ENCODE assay signal across 8 cellular contexts in the genomic region with DNA sequence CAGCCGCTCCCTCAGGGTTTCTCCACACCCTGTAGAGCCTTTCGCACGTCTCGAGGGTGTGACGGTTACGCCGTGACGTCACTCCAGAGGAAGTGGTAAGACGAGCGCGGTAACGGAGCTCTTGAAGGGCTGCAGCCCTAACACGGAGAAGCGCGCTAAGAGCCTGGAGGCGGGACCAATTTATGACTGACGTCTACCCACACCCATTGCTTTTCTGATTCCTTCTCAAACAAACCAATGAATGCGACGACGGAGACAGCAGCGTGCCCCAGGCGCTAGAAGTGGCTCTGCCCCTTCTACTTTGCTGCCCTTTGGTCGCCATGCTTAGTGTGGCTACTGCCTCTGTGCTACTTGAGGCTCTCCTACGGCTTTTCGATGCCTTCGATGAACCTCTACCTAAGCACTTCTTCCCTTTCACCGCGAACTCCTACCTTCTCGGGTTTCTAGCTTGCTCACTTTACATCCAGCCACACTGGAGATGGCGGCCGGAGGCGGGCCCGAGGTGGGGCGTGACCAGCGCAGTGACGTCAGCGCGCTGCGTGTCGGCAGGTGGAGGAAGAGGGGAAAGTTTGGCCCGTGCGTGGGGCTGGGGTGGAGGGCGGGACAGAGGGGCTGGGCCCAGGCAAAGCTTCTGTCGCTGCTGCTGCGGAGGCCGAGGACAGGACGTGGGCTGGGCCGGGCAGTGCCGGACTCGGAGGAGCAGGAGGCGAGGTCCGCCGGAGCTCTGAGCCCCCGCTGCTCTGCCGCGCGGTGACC. TPM values are rescaled to one million over a fixed set of nuclear protein-coding genes. Genes with fewer than 3 reads are reported as not detected.
DNase-seq lines count a peak whose midpoint lies in the region; ATAC-seq, FAIRE-seq and TF ChIP-seq lines count a peak whose summit lies in the region.

TSS of gene OXSR1 (plus strand) at position 572 of the 756 bp plus-strand sequence. CDS start 340 bp downstream, outside the sequence.

- peak within 1 kb of the TSS; percentile 100 for H3K56ac ChIP-seq in IMR-90 (ENCODE audit: extremely low read depth, insufficient read depth, low read length)

- WGBS in IMR-90 (ENCODE audit: extremely low coverage in 2 of 2, insufficient read length in 1 of 2), 2 experiments = 0% methylated on average over 19 of the region's 57 CpGs; no CpG with 5 or more reads in 1 of the 2 experiments

- no peaks in the 10 kb centered on the region for H3K36me3 ChIP-seq in IMR-90 (ENCODE audit: control insufficient read depth, insufficient read depth, low read length)
- no peaks in the 10 kb centered on the region for H3K36me3 ChIP-seq in endothelial cell of umbilical vein (ENCODE audit: control insufficient read depth in 2 of 2, extremely low read depth in 1 of 2, insufficient read depth in 2 of 2, low read length in 2 of 2)

- H3K4me3 ChIP-seq in IMR-90 (ENCODE audit: insufficient read depth, low read depth, low read length) (peak within 1 kb of the TSS; percentile 57), endothelial cell of umbilical vein (replicated peaks in 1 of 3; ENCODE audit: insufficient read depth in 1 of 3, low read depth in 1 of 3, low read length in 3 of 3) (peak within 1 kb of the TSS; percentile 62 to 88 (median 86))

- H3K9me1 ChIP-seq in IMR-90 (ENCODE audit: insufficient read depth, low read length) = 0 out of 2 replicates have a peak, but pooled peaks cover 2% of the 10 kb centered on the region
- H3K9me1 ChIP-seq in endothelial cell of umbilical vein (replicated peaks; ENCODE audit: control insufficient read depth, extremely low read depth, insufficient read depth, low read length) = no peaks in the 10 kb centered on the region

- H3K27me3 ChIP-seq in IMR-90 (ENCODE audit: control insufficient read depth, insufficient read depth, low read length) = no peaks in the 10 kb centered on the region
- H3K27me3 ChIP-seq in endothelial cell of umbilical vein (ENCODE audit: control insufficient read depth in 2 of 2, insufficient read depth in 2 of 2, low read length in 2 of 2) = no peaks in the 10 kb centered on the region

- peak within 1 kb of the TSS; percentile 98 for H2AK9ac ChIP-seq in IMR-90 (replicated peaks; ENCODE audit: low read depth, low read length, poor library complexity)

- ATAC-seq in GM21526 (IDR thresholded peaks at IDR 0.05; ENCODE audit: low FRiP score, unreplicated experiment) = peak; percentile 92
- ATAC-seq in IMR-90 (ENCODE audit: low read depth) = peak; percentile 91

- dilution Hi-C loops in IMR-90 (cut with HindIII; ENCODE audit: low sequenced_read_pairs, unreplicated experiment) (no loop called here), endothelial cell of umbilical vein (cut with MboI; ENCODE audit: extremely low pct_ligation_motif_present, low sequenced_read_pairs) (no loop called here)

- peak within 1 kb of the TSS; percentile 98 for H3K27ac ChIP-seq in IMR-90 (ENCODE audit: insufficient read depth, low read length)
- peak within 1 kb of the TSS; percentile 81 for H3K27ac ChIP-seq in endothelial cell of umbilical vein (ENCODE audit: insufficient read depth, low read depth, low read length)

- CTCF ChIA-PET in IMR-90 (lab: Yijun Ruan, JAX) = interaction anchor here (0.5 to 1.2 kb wide), 4 partner anchors 9 to 103 kb away, joined by 3 to 4 read pairs (median 3); no protein-coding TSS in a partner anchor
- CTCF ChIA-PET in endothelial cell of umbilical vein (lab: Charles Lee) = interaction anchor here (0.8 to 5.7 kb wide), 14 partner anchors 12 to 490 kb away, joined by 3 to 43 read pairs (median 4); partner anchors contain the start of genes ACAA1, EXOG, MYD88 and XYLB

- BruUV-seq in IMR-90 (replicated peaks; lab: Mats Ljungman, UMichigan) (no TSS peak), endothelial cell of umbilical vein (replicated peaks; lab: Mats Ljungman, UMichigan) (no TSS peak)

- H3K9ac ChIP-seq in IMR-90 (ENCODE audit: low read depth, low read length) (peak within 1 kb of the TSS; percentile 97), endothelial cell of umbilical vein (replicated peaks; ENCODE audit: extremely low read depth, insufficient read depth, low read length) (peak within 1 kb of the TSS; percentile 74)

- in situ Hi-C loops in IMR-90 (cut with MboI; ENCODE audit: low sequenced_read_pairs) = no loop called here

- intact Hi-C loops in IMR-90 (cut with micrococcal nuclease) (no loop called here), endothelial cell of umbilical vein (cut with micrococcal nuclease) (loop anchor here (1.0 kb wide), 2 partner anchors 28 to 181 kb away; partner anchors contain the start of genes ACAA1 and XYLB)

- FAIRE-seq in D721Med (lab: Jason Lieb, UNC) (peak; percentile 29), endothelial cell of umbilical vein (lab: Jason Lieb, UNC) (peak; percentile 98)

- no peaks in the 10 kb centered on the region for H3K9me3 ChIP-seq in IMR-90 (ENCODE audit: control insufficient read depth, insufficient read depth, low read length)
- H3K9me3 ChIP-seq in endothelial cell of umbilical vein (replicated peaks; ENCODE audit: control insufficient read depth, insufficient read depth, low read length) = no peaks in the 10 kb centered on the region

- no peak; the same call in 1 of the 2 replicates for TF ChIP-seq RAD21 in IMR-90 (IDR thresholded peaks at IDR 0.05; ENCODE audit: low read length)

- peak within 1 kb of the TSS; percentile 100 for H2BK120ac ChIP-seq in IMR-90 (ENCODE audit: low read depth, low read length)

- peak within 1 kb of the TSS; percentile 95 for H2AK5ac ChIP-seq in IMR-90 (ENCODE audit: low read depth, low read length)

- H3K23ac ChIP-seq in IMR-90 (ENCODE audit: low read depth, low read length) = peak within 1 kb of the TSS; percentile 100

- H4K8ac ChIP-seq in IMR-90 (ENCODE audit: low read depth in 2 of 2, low read length in 2 of 2) = peak within 1 kb of the TSS; percentile 96 to 100

- H2AFZ ChIP-seq in IMR-90 (replicated peaks; ENCODE audit: low read length, poor library complexity) (peak within 1 kb of the TSS; percentile 99), endothelial cell of umbilical vein (ENCODE audit: low read depth, low read length) (peak within 1 kb of the TSS; percentile 72)

- peak within 1 kb of the TSS; percentile 99; the same call in 2 of the 3 replicates for H2BK15ac ChIP-seq in IMR-90 (ENCODE audit: low read depth, low read length)

- peak within 1 kb of the TSS; percentile 100 for H3K4ac ChIP-seq in IMR-90 (ENCODE audit: low read depth, low read length)

- peaks cover 38% of the 10 kb centered on the region for H3K79me2 ChIP-seq in endothelial cell of umbilical vein (ENCODE audit: control insufficient read depth, insufficient read depth, low read length)

- POLR2A ChIA-PET in IMR-90 (lab: Charles Lee; ENCODE audit: unreplicated experiment) (interaction anchor here (0.5 to 2.0 kb wide), 4 partner anchors 21 to 246 kb away, joined by 3 to 16 read pairs (median 8); partner anchors contain the start of gene ACAA1), endothelial cell of umbilical vein (lab: Charles Lee) (interaction anchor here (0.9 to 1.9 kb wide), 7 partner anchors 11 to 83 kb away, joined by 3 to 22 read pairs (median 3); partner anchors contain the start of gene ACAA1)

- H3K18ac ChIP-seq in IMR-90 (ENCODE audit: low read depth, low read length) = peak within 1 kb of the TSS; percentile 98

- DNase-seq in D721Med (ENCODE audit: insufficient read length, low spot score) = peak; percentile 74
- DNase-seq in IMR-90 = peak; percentile 100
- peak; percentile 99 for DNase-seq in OCI-M1 (lab: John Stamatoyannopoulos, UW)
- DNase-seq in activated T-cell treated with anti-CD3 and anti-CD28 coated beads for 24 hours (ENCODE audit: low read depth) = peak; percentile 93
- DNase-seq in endothelial cell of umbilical vein (ENCODE audit: low read depth, low spot score) = peak; percentile 100
- peak; percentile 99 for DNase-seq in midbrain (lab: John Stamatoyannopoulos, UW)
- peak; percentile 93 to 96 for DNase-seq in stimulated activated CD8-positive, alpha-beta memory T cell treated with anti-CD3 and anti-CD28 coated beads, Interleukin-2, amount 100 ng/mL, for 1 hour (ENCODE audit: low read depth in 2 of 2)

- H4K5ac ChIP-seq in IMR-90 (ENCODE audit: low read depth, low read length) = peak within 1 kb of the TSS; percentile 98

- H2BK5ac ChIP-seq in IMR-90 (ENCODE audit: low read depth, low read length, poor library complexity, severe bottlenecking) = peak within 1 kb of the TSS; percentile 96

- TF ChIP-seq CTCF in D721Med (IDR thresholded peaks at IDR 0.05; ENCODE audit: insufficient read depth, missing control alignments) (no peak), IMR-90 (conservative IDR thresholded peaks at IDR 0.05; ENCODE audit: low read depth, low read length) (no peak), endothelial cell of umbilical vein (IDR thresholded peaks at IDR 0.05; ENCODE audit: extremely low read depth in 1 of 2, insufficient read depth in 1 of 2, low read depth in 1 of 2, low read length in 2 of 2) (no peak)

- H3K79me1 ChIP-seq in IMR-90 (ENCODE audit: low read depth in 1 of 2, low read length in 2 of 2) = peaks cover 0 to 16% of the 10 kb centered on the region in 2 experiments; a peak in 2 of 4 replicates

- H3K4me1 ChIP-seq in IMR-90 (ENCODE audit: control insufficient read depth, insufficient read depth, low read length) = peaks cover 3% of the 10 kb centered on the region; the same call in 1 of the 2 replicates
- peaks cover 4% of the 10 kb centered on the region for H3K4me1 ChIP-seq in endothelial cell of umbilical vein (ENCODE audit: control insufficient read depth, extremely low read depth, insufficient read depth, low read length)

- H3K14ac ChIP-seq in IMR-90 (replicated peaks; ENCODE audit: low read depth, low read length) = peak within 1 kb of the TSS; percentile 100

- H2BK20ac ChIP-seq in IMR-90 (ENCODE audit: low read depth, low read length) = peak within 1 kb of the TSS; percentile 100

- peak within 1 kb of the TSS; percentile 100 for H4K91ac ChIP-seq in IMR-90 (ENCODE audit: insufficient read depth, low read depth, low read length)

- TF ChIP-seq POLR2A in IMR-90 (IDR thresholded peaks at IDR 0.05; ENCODE audit: low read depth, low read length) (peak; percentile 55; the same call in 1 of the 2 replicates), endothelial cell of umbilical vein (IDR thresholded peaks at IDR 0.05; ENCODE audit: low read depth, low read length) (peak; percentile 85)

- peak within 1 kb of the TSS; percentile 90 for H3K4me2 ChIP-seq in IMR-90 (ENCODE audit: low read depth, low read length)
- peak within 1 kb of the TSS; percentile 86 for H3K4me2 ChIP-seq in endothelial cell of umbilical vein (ENCODE audit: insufficient read depth, low read length)

- H4K20me1 ChIP-seq in IMR-90 (ENCODE audit: insufficient read depth, low read length) (peaks cover 5% of the 10 kb centered on the region; the same call in 1 of the 2 replicates), endothelial cell of umbilical vein (replicated peaks; ENCODE audit: control insufficient read depth, extremely low read depth, insufficient read depth, low read length) (no peaks in the 10 kb centered on the region)

RNA-seq across cellular contexts. Expression of gene OXSR1, which starts in this region (rescaled TPM):
- total RNA-seq in IMR-90 (2012; rRNA removed) (37.6 and 50.5 TPM in 2 replicates), endothelial cell of umbilical vein (32.9 and 34.3 TPM in 2 replicates)
- polyA plus RNA-seq in IMR-90 (2012; rRNA removed) (28.9 and 32.9 TPM in 2 replicates), endothelial cell of umbilical vein (12.7 and 15.1 TPM in 2 replicates)
- polyA plus RNA-seq in IMR-90 (2012; cell fraction: cytosol; rRNA removed) = 9.9 and 11.5 TPM in 2 replicates
- 7.8 and 33.4 TPM in 2 replicates for polyA plus RNA-seq in IMR-90 (2012; cell fraction: nucleus; rRNA removed; ENCODE audit: low replicate concordance)
- polyA plus RNA-seq in endothelial cell of umbilical vein (2011; cell fraction: cytosol; rRNA removed) = 18.5 and 19.6 TPM in 2 replicates
- 24.2 and 29.1 TPM in 2 replicates for polyA plus RNA-seq in endothelial cell of umbilical vein (2011; cell fraction: nucleus; rRNA removed)
- polyA plus RNA-seq in endothelial cell of umbilical vein (2012) = 18.2 and 26.0 TPM in 2 replicates
- 32.7 and 33.5 TPM in 2 replicates for polyA minus RNA-seq in endothelial cell of umbilical vein
- polyA minus RNA-seq in endothelial cell of umbilical vein (2011; cell fraction: cytosol; rRNA and poly(A)+ RNA removed) = 22.2 TPM
- 19.8 and 20.8 TPM in 2 replicates for polyA minus RNA-seq in endothelial cell of umbilical vein (2011; cell fraction: nucleus; rRNA and poly(A)+ RNA removed)

Comparison
In these comparisons a context has a peak if more than half of its experiments do, and no peak if none do; other contexts are left out.
1. Peak in every context shown above with its lines: DNase-seq, ATAC-seq, H3K4me3 ChIP-seq and H3K27ac ChIP-seq.